20 cellular contexts compared by ENCODE assay signal in genomic region chr2:213085538-213085937, GRCh38.
"Had no signal": no experiment of that assay in that cellular context is flagged by ENCODE, and none has a peak within 500 bp of the region (broad histone marks: within the 10 kb centered on the region; RNA-seq: fewer than 3 reads in every experiment).

No MANE protein-coding gene starts in this region.

- H3K4me3 Mint-ChIP-seq: activated B cell treated with CpG ODN at 0.5 μM for 24 hours; activated CD4-positive, alpha-beta T cell treated with anti-CD3 and anti-CD28 coated beads, Interleukin-2, amount 10 ng/mL, durations not matched to agents 24 days and 14 days; dendritic cell treated with granulocyte-macrophage colony-stimulating factor and Interleukin-4, amounts not matched to agents 40 ng/mL and 50 ng/mL, for 4 days; naive thymus-derived CD8-positive, alpha-beta T cell had no signal

- H3K4me1 ChIP-seq: prostate gland had no signal

- ATAC-seq: left colon; mucosa of descending colon; naive thymus-derived CD8-positive, alpha-beta T cell; right cardiac atrium had no signal

- FAIRE-seq: frontal cortex, TTC549 had no signal

- H3K4me1 Mint-ChIP-seq: activated CD4-positive, alpha-beta T cell treated with anti-CD3 and anti-CD28 coated beads, Interleukin-2, amount 10 ng/mL, durations not matched to agents 24 days and 14 days had no signal

- H3K4me3 ChIP-seq: mucosa of descending colon, prostate gland, thoracic aorta had no signal

- H3K27ac ChIP-seq: epithelial cell of prostate, prostate gland had no signal

- DNase-seq: activated B cell treated with CpG ODN at 0.5 μM for 24 hours; activated CD4-positive, alpha-beta T cell treated with anti-CD3 and anti-CD28 coated beads, Interleukin-2, amount 10 ng/mL, durations not matched to agents 24 days and 14 days; activated CD8-positive, alpha-beta memory T cell treated with anti-CD3 and anti-CD28 coated beads for 24 hours; activated naive CD4-positive, alpha-beta T cell; anterior cingulate cortex; cerebellar nuclear complex; effector memory CD4-positive, alpha-beta T cell; head of caudate nucleus; left colon; mucosa of descending colon; naive thymus-derived CD8-positive, alpha-beta T cell; occipital lobe; right cardiac atrium; T-helper 2 cell had no signal

- H3K9me3 Mint-ChIP-seq: activated B cell treated with CpG ODN at 0.5 μM for 24 hours; activated CD4-positive, alpha-beta T cell treated with anti-CD3 and anti-CD28 coated beads, Interleukin-2, amount 10 ng/mL, durations not matched to agents 24 days and 14 days; dendritic cell treated with granulocyte-macrophage colony-stimulating factor and Interleukin-4, amounts not matched to agents 40 ng/mL and 50 ng/mL, for 4 days had no signal

- H3K9me3 ChIP-seq: mucosa of descending colon, prostate gland, thoracic aorta had no signal

- H3K27ac Mint-ChIP-seq: activated B cell treated with CpG ODN at 0.5 μM for 24 hours; activated CD4-positive, alpha-beta T cell treated with anti-CD3 and anti-CD28 coated beads, Interleukin-2, amount 10 ng/mL, durations not matched to agents 24 days and 14 days; dendritic cell treated with granulocyte-macrophage colony-stimulating factor and Interleukin-4, amounts not matched to agents 40 ng/mL and 50 ng/mL, for 4 days had no signal

- H3K27me3 Mint-ChIP-seq: activated B cell treated with CpG ODN at 0.5 μM for 24 hours; activated CD4-positive, alpha-beta T cell treated with anti-CD3 and anti-CD28 coated beads, Interleukin-2, amount 10 ng/mL, durations not matched to agents 24 days and 14 days; dendritic cell treated with granulocyte-macrophage colony-stimulating factor and Interleukin-4, amounts not matched to agents 40 ng/mL and 50 ng/mL, for 4 days; naive thymus-derived CD8-positive, alpha-beta T cell had no signal

- H3K36me3 Mint-ChIP-seq: naive thymus-derived CD8-positive, alpha-beta T cell had no signal

- H3K36me3 ChIP-seq: prostate gland, thoracic aorta had no signal
